ENCODE assay signal across 12 cellular contexts in genomic region chr10:74047304-74047703, GRCh38. TPM values are rescaled to one million over a fixed set of nuclear protein-coding genes. Genes with fewer than 3 reads are reported as not detected.
DNase-seq lines count a peak whose midpoint lies in the region; ATAC-seq and TF ChIP-seq lines count a peak whose summit lies in the region.
"Had no signal": no experiment of that assay in that cellular context is flagged by ENCODE, and none has a peak within 500 bp of the region (broad histone marks: within the 10 kb centered on the region; RNA-seq: fewer than 3 reads in every experiment).

No MANE protein-coding gene starts in this region.

- H3K27me3 Mint-ChIP-seq in natural killer cell (ENCODE audit: low read depth in 2 of 2) = no peaks in the 10 kb centered on the region
- H3K27me3 Mint-ChIP-seq in activated CD8-positive, alpha-beta T cell treated with anti-CD3 and anti-CD28 coated beads for 36 hours = no peaks in the 10 kb centered on the region

- no peaks in the 10 kb centered on the region for H3K9me3 Mint-ChIP-seq in natural killer cell
- H3K9me3 Mint-ChIP-seq in activated CD8-positive, alpha-beta T cell treated with anti-CD3 and anti-CD28 coated beads for 36 hours = no peaks in the 10 kb centered on the region
- H3K9me3 Mint-ChIP-seq: neural progenitor cell had no signal

- POLR2A ChIA-PET in HEK293 (lab: Yijun Ruan, JAX) = interaction anchor here (0.6 kb wide), 1 partner anchor 48 kb away, joined by 3 read pairs; no protein-coding TSS in a partner anchor
- POLR2A ChIA-PET in activated CD8-positive, alpha-beta T cell treated with anti-CD3 and anti-CD28 coated beads for 36 hours (lab: Charles Lee) = interaction anchor here (0.6 kb wide), 1 partner anchor 212 kb away, joined by 3 read pairs; no protein-coding TSS in a partner anchor

- H3K9me3 ChIP-seq in HEK293 (ENCODE audit: control insufficient read depth, insufficient read depth, low read depth, low read length) = no peaks in the 10 kb centered on the region
- H3K9me3 ChIP-seq: breast epithelium had no signal

- ATAC-seq in natural killer cell (no peak), HG03196 (IDR thresholded peaks at IDR 0.05; ENCODE audit: unreplicated experiment) (no peak), GM21737 (IDR thresholded peaks at IDR 0.05; ENCODE audit: unreplicated experiment) (no peak)
- no peak for ATAC-seq in activated CD8-positive, alpha-beta T cell treated with anti-CD3 and anti-CD28 coated beads for 36 hours

- no peak for TF ChIP-seq CTCF in HEK293 (tag by site-specific recombination; IDR thresholded peaks at IDR 0.05)
- TF ChIP-seq CTCF in brain microvascular endothelial cell (IDR thresholded peaks at IDR 0.05; ENCODE audit: low read depth, low read length, missing control alignments) = no peak
- TF ChIP-seq CTCF in natural killer cell (IDR thresholded peaks at IDR 0.05) = no peak
- no peak for TF ChIP-seq CTCF in activated CD8-positive, alpha-beta T cell treated with anti-CD3 and anti-CD28 coated beads for 36 hours (IDR thresholded peaks at IDR 0.05)

- H3K4me3 ChIP-seq in HEK293 (ENCODE audit: low read depth, low read length) (no peak overlapping the region), brain microvascular endothelial cell (ENCODE audit: low read depth, low read length) (no peak overlapping the region)
- H3K4me3 ChIP-seq: breast epithelium, neural progenitor cell, SK-N-MC had no signal

- in situ Hi-C loops in brain microvascular endothelial cell (cut with HindIII; ENCODE audit: low pct_ligation_motif_present, low sequenced_read_pairs) = no loop called here

- DNase-seq in AG08395 (ENCODE audit: low spot score) = peak; percentile 81
- DNase-seq in brain microvascular endothelial cell = no peak
- DNase-seq in natural killer cell = no peak
- DNase-seq in activated CD8-positive, alpha-beta T cell treated with anti-CD3 and anti-CD28 coated beads for 36 hours = no peak
- no peak for DNase-seq in activated effector memory CD4-positive, alpha-beta T cell treated with Interleukin-2 at 50 U/mL for 16 hours
- DNase-seq: NCI-H2081 had no signal

- intact Hi-C loops in natural killer cell (cut with micrococcal nuclease) = no loop called here
- intact Hi-C loops in activated CD8-positive, alpha-beta T cell treated with anti-CD3 and anti-CD28 coated beads for 36 hours (cut with micrococcal nuclease) = no loop called here

- H3K27ac ChIP-seq in HEK293 (ENCODE audit: extremely low read depth, low read depth, low read length) (peak overlapping the region; percentile 7; the same call in 1 of the 2 replicates), brain microvascular endothelial cell (peak overlapping the region; percentile 22)
- H3K27ac ChIP-seq: neural progenitor cell, SK-N-MC had no signal

- no peaks in the 10 kb centered on the region for H3K27me3 ChIP-seq in brain microvascular endothelial cell (replicated peaks)
- H3K27me3 ChIP-seq: breast epithelium, neural progenitor cell had no signal

- peaks cover 26 to 29% of the 10 kb centered on the region in 2 donors for H3K4me1 Mint-ChIP-seq in natural killer cell
- peaks cover 2% of the 10 kb centered on the region for H3K4me1 Mint-ChIP-seq in activated CD8-positive, alpha-beta T cell treated with anti-CD3 and anti-CD28 coated beads for 36 hours (ENCODE audit: low read depth)

- H3K27ac Mint-ChIP-seq in natural killer cell = peak overlapping the region; percentile 31 to 65
- no peak overlapping the region for H3K27ac Mint-ChIP-seq in activated CD8-positive, alpha-beta T cell treated with anti-CD3 and anti-CD28 coated beads for 36 hours
- H3K27ac Mint-ChIP-seq: neural progenitor cell had no signal

- peaks cover 10% of the 10 kb centered on the region; the same call in 1 of the 2 replicates for H3K4me1 ChIP-seq in HEK293 (ENCODE audit: control insufficient read depth, insufficient read depth, low read length)
- H3K4me1 ChIP-seq: breast epithelium, neural progenitor cell had no signal

- no peaks in the 10 kb centered on the region for H3K36me3 Mint-ChIP-seq in natural killer cell
- H3K36me3 Mint-ChIP-seq in activated CD8-positive, alpha-beta T cell treated with anti-CD3 and anti-CD28 coated beads for 36 hours (ENCODE audit: low read depth) = no peaks in the 10 kb centered on the region

- H3K36me3 ChIP-seq in HEK293 (ENCODE audit: control insufficient read depth in 2 of 2, insufficient read depth in 1 of 2, low read length in 2 of 2) (peaks cover 22 to 25% of the 10 kb centered on the region in 2 experiments), brain microvascular endothelial cell (replicated peaks) (peaks cover 29% of the 10 kb centered on the region)
- H3K36me3 ChIP-seq: breast epithelium had no signal

- no peak overlapping the region for H3K4me3 Mint-ChIP-seq in natural killer cell
- no peak overlapping the region for H3K4me3 Mint-ChIP-seq in activated CD8-positive, alpha-beta T cell treated with anti-CD3 and anti-CD28 coated beads for 36 hours
- H3K4me3 Mint-ChIP-seq: neural progenitor cell had no signal

- CTCF ChIA-PET in HEK293 (lab: Yijun Ruan, JAX) = interaction anchor here (1.3 to 1.7 kb wide), 2 partner anchors 12 to 91 kb away, joined by 4 to 5 read pairs; no protein-coding TSS in a partner anchor
- CTCF ChIA-PET in activated CD8-positive, alpha-beta T cell treated with anti-CD3 and anti-CD28 coated beads for 36 hours (lab: Charles Lee) = interaction anchor here (1.3 kb wide), 1 partner anchor 161 kb away, joined by 3 read pairs; no protein-coding TSS in a partner anchor

TF ChIP-seq in HEK293, 187 proteins besides CTCF, POLR2A, EP300 and RAD21:
- TF ChIP-seq ZNF777 (tag by site-specific recombination; IDR thresholded peaks at IDR 0.05; ENCODE audit: borderline replicate concordance) (no peak), ZNF555 (tag by site-specific recombination; conservative IDR thresholded peaks at IDR 0.05) (no peak), ZNF394 (tag by site-specific recombination; IDR thresholded peaks at IDR 0.05; ENCODE audit: borderline replicate concordance) (no peak)
- TF ChIP-seq, protein P1, sequence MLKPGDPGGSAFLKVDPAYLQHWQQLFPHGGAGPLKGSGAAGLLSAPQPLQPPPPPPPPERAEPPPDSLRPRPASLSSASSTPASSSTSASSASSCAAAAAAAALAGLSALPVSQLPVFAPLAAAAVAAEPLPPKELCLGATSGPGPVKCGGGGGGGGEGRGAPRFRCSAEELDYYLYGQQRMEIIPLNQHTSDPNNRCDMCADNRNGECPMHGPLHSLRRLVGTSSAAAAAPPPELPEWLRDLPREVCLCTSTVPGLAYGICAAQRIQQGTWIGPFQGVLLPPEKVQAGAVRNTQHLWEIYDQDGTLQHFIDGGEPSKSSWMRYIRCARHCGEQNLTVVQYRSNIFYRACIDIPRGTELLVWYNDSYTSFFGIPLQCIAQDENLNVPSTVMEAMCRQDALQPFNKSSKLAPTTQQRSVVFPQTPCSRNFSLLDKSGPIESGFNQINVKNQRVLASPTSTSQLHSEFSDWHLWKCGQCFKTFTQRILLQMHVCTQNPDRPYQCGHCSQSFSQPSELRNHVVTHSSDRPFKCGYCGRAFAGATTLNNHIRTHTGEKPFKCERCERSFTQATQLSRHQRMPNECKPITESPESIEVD (tag by site-specific recombination; IDR thresholded peaks at IDR 0.05) = peak; percentile 17

RNA-seq across cellular contexts. Expression of gene VCL, which starts 49.4 kb away (rescaled TPM):
- 100 to 1,000 TPM; 121 to 145 (median 122) TPM for total RNA-seq in natural killer cell
- 10 to 100 TPM; 16.9 to 17.7 TPM for total RNA-seq in activated CD8-positive, alpha-beta T cell treated with anti-CD3 and anti-CD28 coated beads for 36 hours

Comparison
In these comparisons a context has a peak if more than half of its experiments do, and no peak if none do; other contexts are left out.
1. RNA of gene VCL, which starts 49.4 kb away (total RNA-seq): 121 to 145 TPM in natural killer cell; 16.9 to 17.7 TPM in activated CD8-positive, alpha-beta T cell treated with anti-CD3 and anti-CD28 coated beads for 36 hours; every median in the first group is over 4 times any median in the second.